20 cellular contexts compared by ENCODE assay signal in the genomic region with DNA sequence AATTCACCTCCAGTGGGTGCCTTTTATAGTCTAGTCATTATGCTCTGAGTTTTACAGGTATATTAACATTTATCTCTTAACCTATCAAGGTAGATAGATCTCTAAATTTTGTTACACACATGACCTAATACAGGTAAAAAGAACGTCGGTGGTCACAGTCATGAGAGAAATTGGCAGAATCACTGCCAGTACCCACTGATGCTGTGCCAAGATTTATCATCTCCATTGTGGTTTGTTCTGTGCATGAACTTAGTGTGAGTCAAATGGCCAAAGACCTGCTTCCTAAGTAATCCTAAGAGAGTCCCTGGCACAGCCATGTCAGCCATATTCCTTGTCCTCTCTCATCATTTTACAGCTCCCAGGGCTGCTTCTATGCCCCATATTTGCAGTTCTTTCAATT. TPM values are rescaled to one million over a fixed set of nuclear protein-coding genes. Genes with fewer than 3 reads are reported as not detected.
"Had no signal": no experiment of that assay in that cellular context is flagged by ENCODE, and none has a peak within 500 bp of the region (broad histone marks: within the 10 kb centered on the region; RNA-seq: fewer than 3 reads in every experiment).

No MANE protein-coding gene starts in this region.

RNA-seq across cellular contexts. Expression of a gene that starts 9.2 kb away (rescaled TPM):
- total RNA-seq: activated naive CD4-positive, alpha-beta T cell treated with anti-CD3 and anti-CD28 coated beads for 36 hours; activated naive CD4-positive, alpha-beta T cell treated with anti-CD3 and anti-CD28 coated beads, Interleukin-2, amount 50 U/mL, for 72 hours; activated naive CD8-positive, alpha-beta T cell treated with anti-CD3 and anti-CD28 coated beads for 36 hours; activated naive CD8-positive, alpha-beta T cell treated with anti-CD3 and anti-CD28 coated beads, Interleukin-2, amount 10 ng/mL, durations not matched to agents 7 days and 5 days; activated T-cell treated with anti-CD3 and anti-CD28 coated beads, Interleukin-2, amount 50 U/mL, for 72 hours; activated T-helper 1 cell treated with anti-CD3 and anti-CD28 coated beads, Interleukin-12 subunit alpha, Interleukin-12 subunit beta, Interleukin-2, Interleukin-4 antibody, amounts not matched to agents 30 ng/mL and 10 ng/mL and 1 ng/mL, durations not matched to agents 14 hours and 24 hours and 36 hours; activated T-helper 17 cell treated with anti-CD3 and anti-CD28 coated beads, Interleukin-2, amount 50 U/mL, for 72 hours; activated T-helper 2 cell treated with anti-CD3 and anti-CD28 coated beads, Interferon-gamma antibody, Interleukin-2, Interleukin-4, amounts not matched to agents 10 μg/mL and 5 μg/mL and 100 μg/mL, durations not matched to agents 14 hours and 24 hours and 36 hours; cardiac muscle cell; cardiac septum; cerebellum; chondrocyte had no signal

RNA-seq across cellular contexts. Expression of a gene that starts 31.1 kb away (rescaled TPM):
- total RNA-seq: activated naive CD4-positive, alpha-beta T cell treated with anti-CD3 and anti-CD28 coated beads for 36 hours; activated naive CD4-positive, alpha-beta T cell treated with anti-CD3 and anti-CD28 coated beads, Interleukin-2, amount 50 U/mL, for 72 hours; activated naive CD8-positive, alpha-beta T cell treated with anti-CD3 and anti-CD28 coated beads for 36 hours; activated naive CD8-positive, alpha-beta T cell treated with anti-CD3 and anti-CD28 coated beads, Interleukin-2, amount 10 ng/mL, durations not matched to agents 7 days and 5 days; activated T-cell treated with anti-CD3 and anti-CD28 coated beads, Interleukin-2, amount 50 U/mL, for 4 hours; activated T-cell treated with anti-CD3 and anti-CD28 coated beads, Interleukin-2, amount 50 U/mL, for 72 hours; activated T-helper 1 cell treated with anti-CD3 and anti-CD28 coated beads, Interleukin-12 subunit alpha, Interleukin-12 subunit beta, Interleukin-2, Interleukin-4 antibody, amounts not matched to agents 30 ng/mL and 10 ng/mL and 1 ng/mL, durations not matched to agents 14 hours and 24 hours and 36 hours; activated T-helper 17 cell treated with anti-CD3 and anti-CD28 coated beads, Interleukin-2, amount 50 U/mL, for 72 hours; activated T-helper 2 cell treated with anti-CD3 and anti-CD28 coated beads, Interferon-gamma antibody, Interleukin-2, Interleukin-4, amounts not matched to agents 10 μg/mL and 5 μg/mL and 100 μg/mL, durations not matched to agents 14 hours and 24 hours and 36 hours; aorta; ascending aorta; astrocyte; breast epithelium; cardiac muscle cell; cardiac septum; cerebellum; chondrocyte had no signal

RNA-seq across cellular contexts. Expression of a gene that starts 46.2 kb away (rescaled TPM):
- total RNA-seq: activated naive CD4-positive, alpha-beta T cell treated with anti-CD3 and anti-CD28 coated beads for 36 hours; activated naive CD4-positive, alpha-beta T cell treated with anti-CD3 and anti-CD28 coated beads, Interleukin-2, amount 50 U/mL, for 72 hours; activated naive CD8-positive, alpha-beta T cell treated with anti-CD3 and anti-CD28 coated beads for 36 hours; activated naive CD8-positive, alpha-beta T cell treated with anti-CD3 and anti-CD28 coated beads, Interleukin-2, amount 10 ng/mL, durations not matched to agents 7 days and 5 days; activated T-cell treated with anti-CD3 and anti-CD28 coated beads, Interleukin-2, amount 50 U/mL, for 4 hours; activated T-cell treated with anti-CD3 and anti-CD28 coated beads, Interleukin-2, amount 50 U/mL, for 72 hours; activated T-helper 1 cell treated with anti-CD3 and anti-CD28 coated beads, Interleukin-12 subunit alpha, Interleukin-12 subunit beta, Interleukin-2, Interleukin-4 antibody, amounts not matched to agents 30 ng/mL and 10 ng/mL and 1 ng/mL, durations not matched to agents 14 hours and 24 hours and 36 hours; activated T-helper 17 cell treated with anti-CD3 and anti-CD28 coated beads, Interleukin-2, amount 50 U/mL, for 72 hours; activated T-helper 2 cell treated with anti-CD3 and anti-CD28 coated beads, Interferon-gamma antibody, Interleukin-2, Interleukin-4, amounts not matched to agents 10 μg/mL and 5 μg/mL and 100 μg/mL, durations not matched to agents 14 hours and 24 hours and 36 hours; adrenal gland; aorta; ascending aorta; astrocyte; body of pancreas; breast epithelium; cardiac muscle cell; cardiac septum; cerebellum; chondrocyte had no signal
- polyA plus RNA-seq: adipose tissue, adrenal gland, aorta, cardiac muscle cell had no signal
